ENCODE assay signal across 24 cellular contexts in genomic region chr6:110482774-110483400, GRCh38.
"Had no signal": no experiment of that assay in that cellular context is flagged by ENCODE, and none has a peak within 500 bp of the region (broad histone marks: within the 10 kb centered on the region; RNA-seq: fewer than 3 reads in every experiment).

No MANE protein-coding gene starts in this region.

- DNase-seq: activated CD4-positive, alpha-beta memory T cell treated with anti-CD3 and anti-CD28 coated beads for 36 hours; activated CD4-positive, alpha-beta T cell treated with anti-CD3 and anti-CD28 coated beads for 48 hours; activated effector memory CD4-positive, alpha-beta T cell treated with Interleukin-2 at 50 U/mL for 16 hours; activated naive CD4-positive, alpha-beta T cell treated with anti-CD3 and anti-CD28 coated beads for 36 hours; activated naive CD8-positive, alpha-beta T cell treated with anti-CD3 and anti-CD28 coated beads, Interleukin-2, amount 10 ng/mL, durations not matched to agents 7 days and 5 days; activated T-cell treated with anti-CD3 and anti-CD28 coated beads, Interleukin-2, amount 50 U/mL, for 48 hours; amygdala; cerebellar nuclear complex; kidney glomerular epithelial cell; left lung; naive thymus-derived CD4-positive, alpha-beta T cell; occipital lobe; posterior cingulate gyrus; small intestine; stimulated activated CD4-positive, alpha-beta T cell treated with anti-CD3 and anti-CD28 coated beads, Interleukin-2, amount 100 ng/mL, for 24 hours; stimulated activated naive CD8-positive, alpha-beta T cell treated with anti-CD3 and anti-CD28 coated beads, Interleukin-15, amount 100 ng/mL, for 72 hours; T1000; transverse colon had no signal

- ATAC-seq: naive thymus-derived CD4-positive, alpha-beta T cell; sciatic nerve; stimulated activated effector memory CD8-positive, alpha-beta T cell treated with anti-CD3 and anti-CD28 coated beads, Interleukin-12 subunit alpha, Interleukin-12 subunit beta, amount 100 ng/mL, for 72 hours; stimulated activated naive CD8-positive, alpha-beta T cell treated with anti-CD3 and anti-CD28 coated beads, Interleukin-15, amount 100 ng/mL, for 72 hours had no signal

- H3K4me3 ChIP-seq: left lung, lung, suprapubic skin, transverse colon had no signal

- FAIRE-seq: small intestine, urothelium cell line had no signal

- H3K27ac ChIP-seq: epithelial cell of prostate, left lung, suprapubic skin, transverse colon had no signal
